ENCODE assay signal across 1 cellular context in genomic region chr16:3458852-3459361, GRCh38.
TF ChIP-seq lines count a peak whose summit lies in the region.

No MANE protein-coding gene starts in this region.

TF ChIP-seq in endothelial cell of umbilical vein, 7 proteins besides CTCF, POLR2A, EP300 and RAD21:
- TF ChIP-seq MAX (IDR thresholded peaks at IDR 0.05; ENCODE audit: insufficient read depth, insufficient read length) (no peak), GATA2 (IDR thresholded peaks at IDR 0.05; ENCODE audit: insufficient read depth, insufficient read length, low read depth, low read length) (no peak), POLR2AphosphoS5 (IDR thresholded peaks at IDR 0.05; ENCODE audit: insufficient read depth, low read depth, low read length) (no peak), MYC (IDR thresholded peaks at IDR 0.05; ENCODE audit: low read depth, low read length) (no peak), FOS (IDR thresholded peaks at IDR 0.05; ENCODE audit: borderline replicate concordance, insufficient read depth, low read length) (no peak), EZH2 (IDR thresholded peaks at IDR 0.05; ENCODE audit: borderline replicate concordance, low read depth, low read length, severe bottlenecking) (no peak), JUN (IDR thresholded peaks at IDR 0.05; ENCODE audit: borderline replicate concordance, insufficient read depth, insufficient read length, low read depth) (no peak)
TF ChIP-seq in endothelial cell of umbilical vein: peak in this region for 0.
